Comparison of ENCODE assay signal across 12 cellular contexts in genomic region chr6:170269151-170269872, GRCh38. TPM values are rescaled to one million over a fixed set of nuclear protein-coding genes. Genes with fewer than 3 reads are reported as not detected.
DNase-seq lines count a peak whose midpoint lies in the region; ATAC-seq, FAIRE-seq and TF ChIP-seq lines count a peak whose summit lies in the region.
"Had no signal": no experiment of that assay in that cellular context is flagged by ENCODE, and none has a peak within 500 bp of the region (broad histone marks: within the 10 kb centered on the region; RNA-seq: fewer than 3 reads in every experiment).

No MANE protein-coding gene starts in this region.

- FAIRE-seq in keratinocyte (lab: Jason Lieb, UNC): no peak

- no peak for ATAC-seq in activated CD4-positive, alpha-beta T cell treated with anti-CD3 and anti-CD28 coated beads for 36 hours
- ATAC-seq: activated CD8-positive, alpha-beta memory T cell treated with anti-CD3 and anti-CD28 coated beads, Interleukin-2, amount 10 ng/mL, durations not matched to agents 7 days and 5 days; PC-3; stimulated activated memory B cell treated with anti-CD40 and anti-IgM and Interleukin-4, amounts not matched to agents 10 μg/mL and 1 μg/mL and 100 μg/mL, for 72 hours had no signal

- peaks cover 3% of the 10 kb centered on the region for H3K36me3 Mint-ChIP-seq in activated CD4-positive, alpha-beta T cell treated with anti-CD3 and anti-CD28 coated beads for 36 hours (ENCODE audit: low read depth)
- H3K36me3 Mint-ChIP-seq: activated CD8-positive, alpha-beta memory T cell treated with anti-CD3 and anti-CD28 coated beads, Interleukin-2, amount 10 ng/mL, durations not matched to agents 7 days and 5 days; activated naive CD8-positive, alpha-beta T cell; stimulated activated memory B cell treated with anti-CD40 and anti-IgM and Interleukin-4, amounts not matched to agents 10 μg/mL and 1 μg/mL and 100 μg/mL, for 72 hours had no signal

- H3K9me3 ChIP-seq in keratinocyte (ENCODE audit: control insufficient read depth, low read depth, low read length) (no peaks in the 10 kb centered on the region), spleen (no peaks in the 10 kb centered on the region)

- no peak overlapping the region for H3K4me2 ChIP-seq in keratinocyte (ENCODE audit: control insufficient read depth, extremely low read depth, insufficient read depth, low read depth, low read length)

- H3K27ac Mint-ChIP-seq in activated CD4-positive, alpha-beta T cell treated with anti-CD3 and anti-CD28 coated beads for 36 hours: no peak overlapping the region
- H3K27ac Mint-ChIP-seq: activated CD8-positive, alpha-beta memory T cell treated with anti-CD3 and anti-CD28 coated beads, Interleukin-2, amount 10 ng/mL, durations not matched to agents 7 days and 5 days; activated naive CD8-positive, alpha-beta T cell; stimulated activated memory B cell treated with anti-CD40 and anti-IgM and Interleukin-4, amounts not matched to agents 10 μg/mL and 1 μg/mL and 100 μg/mL, for 72 hours had no signal

- dilution Hi-C loops in keratinocyte (cut with MboI; ENCODE audit: extremely low pct_ligation_motif_present, low sequenced_read_pairs): no loop called here

- no peaks in the 10 kb centered on the region for H3K36me3 ChIP-seq in keratinocyte (ENCODE audit: control insufficient read depth in 2 of 2, extremely low read depth in 1 of 2, insufficient read depth in 2 of 2, low read length in 2 of 2)
- H3K36me3 ChIP-seq in spleen: no peaks in the 10 kb centered on the region

- H3K4me1 ChIP-seq in keratinocyte (ENCODE audit: control insufficient read depth, extremely low read depth, insufficient read depth, low read length): no peaks in the 10 kb centered on the region
- H3K4me1 ChIP-seq in spleen: peaks cover 7 to 63% (median 36%) of the 10 kb centered on the region in 6 donors

- TF ChIP-seq CTCF in keratinocyte (optimal IDR thresholded peaks at IDR 0.05 in 1 of 3, IDR thresholded peaks at IDR 0.05 in 1 of 3, conservative IDR thresholded peaks at IDR 0.05 in 1 of 3; ENCODE audit: extremely low read depth in 1 of 3, insufficient read depth in 2 of 3, low read length in 3 of 3) (no peak), spleen (IDR thresholded peaks at IDR 0.05 in 8 of 11, conservative IDR thresholded peaks at IDR 0.05 in 3 of 11) (no peak)

- H3K4me3 ChIP-seq in keratinocyte (ENCODE audit: control insufficient read depth in 2 of 3, extremely low read depth in 1 of 3, insufficient read depth in 2 of 3, low read depth in 1 of 3, low read length in 3 of 3) (no peak overlapping the region), spleen (no peak overlapping the region)

- H3K27ac ChIP-seq in keratinocyte (ENCODE audit: control insufficient read depth, insufficient read depth, low read length) (no peak overlapping the region), spleen (peak overlapping the region in 5 of 8 donors; percentile 17 to 58 (median 45))

- 82 to 94% (median 85%) methylated on average over 19 to 23 of the region's 23 CpGs for WGBS in spleen, 5 donors

- POLR2A ChIA-PET in activated CD4-positive, alpha-beta T cell treated with anti-CD3 and anti-CD28 coated beads for 36 hours (lab: Charles Lee): no interaction called here

- H3K9me1 ChIP-seq in keratinocyte (ENCODE audit: control insufficient read depth, extremely low read depth, insufficient read depth, low read length): no peaks in the 10 kb centered on the region

- peak overlapping the region; percentile 23 for H2AFZ ChIP-seq in keratinocyte (ENCODE audit: control insufficient read depth, low read length)

- intact Hi-C loops in spleen (cut with DNase I; ENCODE audit: low total_unique reads): no loop called here
- intact Hi-C loops in activated CD4-positive, alpha-beta T cell treated with anti-CD3 and anti-CD28 coated beads for 36 hours (cut with DNase I, micrococcal nuclease): no loop called here

- no peak overlapping the region for H3K4me3 Mint-ChIP-seq in activated CD4-positive, alpha-beta T cell treated with anti-CD3 and anti-CD28 coated beads for 36 hours
- H3K4me3 Mint-ChIP-seq: activated CD8-positive, alpha-beta memory T cell treated with anti-CD3 and anti-CD28 coated beads, Interleukin-2, amount 10 ng/mL, durations not matched to agents 7 days and 5 days; activated naive CD8-positive, alpha-beta T cell; stimulated activated memory B cell treated with anti-CD40 and anti-IgM and Interleukin-4, amounts not matched to agents 10 μg/mL and 1 μg/mL and 100 μg/mL, for 72 hours had no signal

- peaks cover 3% of the 10 kb centered on the region for H3K27me3 Mint-ChIP-seq in activated CD4-positive, alpha-beta T cell treated with anti-CD3 and anti-CD28 coated beads for 36 hours
- H3K27me3 Mint-ChIP-seq: activated naive CD8-positive, alpha-beta T cell had no signal

- DNase-seq in NCI-H1092 (lab: John Stamatoyannopoulos, UW) (peak; percentile 98), NCI-H2196 (lab: John Stamatoyannopoulos, UW; ENCODE audit: unreplicated experiment) (peak; percentile 59), keratinocyte (ENCODE audit: low read depth, low spot score) (no peak), spleen (no peak), hippocampal formation (lab: John Stamatoyannopoulos, UW) (no peak), HPDE6-E6E7 (ENCODE audit: extremely low spot score) (no peak)
- no peak for DNase-seq in activated CD4-positive, alpha-beta T cell treated with anti-CD3 and anti-CD28 coated beads for 36 hours
- DNase-seq: activated CD8-positive, alpha-beta memory T cell treated with anti-CD3 and anti-CD28 coated beads, Interleukin-2, amount 10 ng/mL, durations not matched to agents 7 days and 5 days; PC-3; T1000 had no signal

- no peaks in the 10 kb centered on the region for H3K79me2 ChIP-seq in keratinocyte (ENCODE audit: control insufficient read depth, insufficient read depth, low read length)

- TF ChIP-seq POLR2A in spleen (IDR thresholded peaks at IDR 0.05): no peak

- H3K27me3 ChIP-seq in keratinocyte (ENCODE audit: control insufficient read depth, extremely low read depth, insufficient read depth, low read length) (peaks cover 2% of the 10 kb centered on the region), spleen (replicated peaks in 1 of 7) (peaks cover 0 to 39% (median 0%) of the 10 kb centered on the region in 7 donors)

- H4K20me1 ChIP-seq in keratinocyte (ENCODE audit: control insufficient read depth, extremely low read depth, insufficient read depth, low read length): no peaks in the 10 kb centered on the region

- peaks cover 14% of the 10 kb centered on the region for H3K4me1 Mint-ChIP-seq in activated CD4-positive, alpha-beta T cell treated with anti-CD3 and anti-CD28 coated beads for 36 hours

- no peak overlapping the region for H3K9ac ChIP-seq in keratinocyte (ENCODE audit: control insufficient read depth, extremely low read depth, insufficient read depth, low read length)

- CTCF ChIA-PET in activated CD4-positive, alpha-beta T cell treated with anti-CD3 and anti-CD28 coated beads for 36 hours (lab: Charles Lee): no interaction called here

- H3K9me3 Mint-ChIP-seq in activated CD4-positive, alpha-beta T cell treated with anti-CD3 and anti-CD28 coated beads for 36 hours (ENCODE audit: low read depth): peaks cover 4% of the 10 kb centered on the region
- H3K9me3 Mint-ChIP-seq: stimulated activated memory B cell treated with anti-CD40 and anti-IgM and Interleukin-4, amounts not matched to agents 10 μg/mL and 1 μg/mL and 100 μg/mL, for 72 hours had no signal

RNA-seq across cellular contexts. Expression of gene DLL1, which starts 21.6 kb away (rescaled TPM):
- polyA plus RNA-seq in keratinocyte (6.5 to 14.2 TPM (median 8.2 TPM) in 3 replicates), spleen (10 to 100 TPM; 12.6 to 30.3 (median 15.0) TPM)
- 2.7 TPM for polyA plus RNA-seq in keratinocyte (2011; ENCODE audit: low read depth)
- 2.3 and 4.1 TPM in 2 replicates for polyA plus RNA-seq in keratinocyte (2011; cell fraction: cytosol; rRNA removed)
- polyA plus RNA-seq in keratinocyte (2011; cell fraction: nucleus; rRNA removed): 30.2 and 36.7 TPM in 2 replicates
- polyA plus RNA-seq in keratinocyte (2012; ENCODE audit: low replicate concordance): 2.3 and 15.9 TPM in 2 replicates
- 4.0 to 23.8 TPM (median 5.8 TPM) in 3 replicates for polyA minus RNA-seq in keratinocyte
- 9.6 TPM for polyA minus RNA-seq in keratinocyte (2011; cell fraction: cytosol; rRNA and poly(A)+ RNA removed)
- polyA minus RNA-seq in keratinocyte (2011; cell fraction: nucleus; rRNA and poly(A)+ RNA removed): 22.2 and 23.8 TPM in 2 replicates
- 100 to 1,000 TPM in 2 of 7 donors, 10 to 100 TPM in 5; 34.7 to 119 (median 79.8) TPM for total RNA-seq in spleen
- under 1 TPM; 0.54 to 0.91 TPM for total RNA-seq in activated CD4-positive, alpha-beta T cell treated with anti-CD3 and anti-CD28 coated beads for 36 hours

RNA-seq across cellular contexts. Expression of gene FAM120B, which starts 37.2 kb away (rescaled TPM):
- polyA plus RNA-seq in keratinocyte (17.4 to 18.4 TPM (median 18.3 TPM) in 3 replicates), spleen (1 to 10 TPM; 7.6 to 8.7 (median 8.5) TPM)
- polyA plus RNA-seq in keratinocyte (2011; ENCODE audit: low read depth): 31.0 TPM
- polyA plus RNA-seq in keratinocyte (2011; cell fraction: cytosol; rRNA removed): 11.2 and 16.1 TPM in 2 replicates
- 30.5 and 38.0 TPM in 2 replicates for polyA plus RNA-seq in keratinocyte (2011; cell fraction: nucleus; rRNA removed)
- 15.5 and 21.1 TPM in 2 replicates for polyA plus RNA-seq in keratinocyte (2012; ENCODE audit: low replicate concordance)
- 34.0 to 46.8 TPM (median 38.6 TPM) in 3 replicates for polyA minus RNA-seq in keratinocyte
- 13.6 TPM for polyA minus RNA-seq in keratinocyte (2011; cell fraction: cytosol; rRNA and poly(A)+ RNA removed)
- 18.7 and 51.9 TPM in 2 replicates for polyA minus RNA-seq in keratinocyte (2011; cell fraction: nucleus; rRNA and poly(A)+ RNA removed)
- 10 to 100 TPM; 24.8 to 41.2 (median 27.4) TPM for total RNA-seq in spleen
- total RNA-seq in activated CD4-positive, alpha-beta T cell treated with anti-CD3 and anti-CD28 coated beads for 36 hours: 10 to 100 TPM; 21.9 to 26.3 TPM

Comparison
In these comparisons a context has a peak if more than half of its experiments do, and no peak if none do; other contexts are left out.
1. DNase-seq: peak in NCI-H1092 (single experiment) and NCI-H2196 (single experiment); none in keratinocyte (single experiment), spleen (single experiment), hippocampal formation (0 of 2), activated CD4-positive, alpha-beta T cell treated with anti-CD3 and anti-CD28 coated beads for 36 hours (single experiment) and HPDE6-E6E7 (single experiment).
2. RNA of gene DLL1, which starts 21.6 kb away (total RNA-seq): 34.7 to 119 TPM in spleen; 0.54 to 0.91 TPM in activated CD4-positive, alpha-beta T cell treated with anti-CD3 and anti-CD28 coated beads for 36 hours; every median in the first group is over 10 times any median in the second.